In the genomic region with DNA sequence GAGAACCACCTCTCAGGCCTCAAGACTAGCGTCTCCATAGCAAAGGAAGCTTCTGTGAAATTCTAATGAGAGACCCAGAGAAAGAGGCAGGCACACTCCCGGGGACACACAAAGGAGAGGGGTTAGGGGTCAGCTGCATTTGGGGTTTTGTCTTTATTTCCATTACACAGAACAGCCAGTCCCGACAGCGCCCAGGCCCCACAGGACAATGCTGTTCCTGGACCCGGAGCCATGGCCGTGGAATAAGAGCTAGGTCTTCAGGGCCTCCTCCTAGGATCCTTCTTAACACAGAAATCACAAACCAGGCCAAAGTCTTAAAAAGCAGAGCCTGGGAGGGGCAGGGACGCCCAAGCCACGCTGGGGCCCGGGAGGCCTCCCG, we compare ENCODE assay signal across 8 cellular contexts. TPM values are rescaled to one million over a fixed set of nuclear protein-coding genes. Genes with fewer than 3 reads are reported as not detected.
DNase-seq lines count a peak whose midpoint lies in the region; ATAC-seq and TF ChIP-seq lines count a peak whose summit lies in the region.

No MANE protein-coding gene starts in this region.

- peaks cover 7% of the 10 kb centered on the region for H3K4me1 ChIP-seq in psoas muscle

- no peaks in the 10 kb centered on the region for H3K9me3 ChIP-seq in psoas muscle

- H3K36me3 ChIP-seq in psoas muscle (ENCODE audit: insufficient read depth in 1 of 2, low read depth in 1 of 2), result no peaks in the 10 kb centered on the region

- CTCF ChIA-PET in T-cell (lab: Charles Lee), result interaction anchor here in 1 of 2 donors (1.0 kb wide), 1 partner anchor 25 kb away, joined by 3 read pairs; no protein-coding TSS in a partner anchor

- H3K9me3 Mint-ChIP-seq in T-cell, result no peaks in the 10 kb centered on the region

- 42 to 47% (median 43%) methylated on average over 10 of the region's 10 CpGs for WGBS in psoas muscle, 3 donors

- POLR2A ChIA-PET in T-cell (lab: Charles Lee), result no interaction called here

- H3K4me3 ChIP-seq in foreskin fibroblast (ENCODE audit: low read depth in 1 of 2, low read length in 2 of 2) (peak overlapping the region; percentile 40 to 47), psoas muscle (peak overlapping the region; percentile 59)

- H3K27ac ChIP-seq in psoas muscle, result peak overlapping the region; percentile 27

- H3K4me3 Mint-ChIP-seq in T-cell, result peak overlapping the region; percentile 62 to 78 (median 66)

- H3K27me3 ChIP-seq in psoas muscle (ENCODE audit: insufficient read depth in 3 of 3, low read length in 2 of 3), result peaks cover 0 to 17% (median 0%) of the 10 kb centered on the region in 3 donors

- ATAC-seq in T-cell (replicated peaks in 1 of 4) (no peak), psoas muscle (no peak), HG03135 (IDR thresholded peaks at IDR 0.05; ENCODE audit: unreplicated experiment) (no peak), GM19023 (IDR thresholded peaks at IDR 0.05; ENCODE audit: unreplicated experiment) (no peak)

- DNase-seq in GF-D8 (lab: John Stamatoyannopoulos, UW) (peak; percentile 21), T-cell (no peak), foreskin fibroblast (no peak), psoas muscle (no peak), NCI-H748 treated with DMSO at 0.1 percent for 48 hours (lab: John Stamatoyannopoulos, UW) (no peak), HuH-7 (ENCODE audit: low spot score) (no peak)

- no peaks in the 10 kb centered on the region for H3K36me3 Mint-ChIP-seq in T-cell

- H3K27ac Mint-ChIP-seq in T-cell, result peak overlapping the region in 1 of 2 donors; percentile 74

- TF ChIP-seq CTCF in foreskin fibroblast (IDR thresholded peaks at IDR 0.05; ENCODE audit: low read depth, low read length) (no peak), psoas muscle (IDR thresholded peaks at IDR 0.05) (no peak)

- peaks cover 3 to 4% of the 10 kb centered on the region in 2 donors for H3K27me3 Mint-ChIP-seq in T-cell

- H3K4me1 Mint-ChIP-seq in T-cell, result peaks cover 6 to 41% (median 11%) of the 10 kb centered on the region in 3 donors

- intact Hi-C loops in psoas muscle (cut with DNase I), result no loop called here

RNA-seq across cellular contexts. Expression of a gene that starts 22.8 kb away (rescaled TPM):
- total RNA-seq in T-cell (10 to 100 TPM in 1 of 5 donors, 1 to 10 TPM in 4; 3.2 to 11.1 (median 5.2) TPM), psoas muscle (1 to 10 TPM; 3.2 to 9.1 (median 7.2) TPM)
- 1 to 10 TPM; 2.1 to 5.7 (median 2.1) TPM for polyA plus RNA-seq in psoas muscle
